8 cellular contexts compared by ENCODE assay signal in the genomic region with DNA sequence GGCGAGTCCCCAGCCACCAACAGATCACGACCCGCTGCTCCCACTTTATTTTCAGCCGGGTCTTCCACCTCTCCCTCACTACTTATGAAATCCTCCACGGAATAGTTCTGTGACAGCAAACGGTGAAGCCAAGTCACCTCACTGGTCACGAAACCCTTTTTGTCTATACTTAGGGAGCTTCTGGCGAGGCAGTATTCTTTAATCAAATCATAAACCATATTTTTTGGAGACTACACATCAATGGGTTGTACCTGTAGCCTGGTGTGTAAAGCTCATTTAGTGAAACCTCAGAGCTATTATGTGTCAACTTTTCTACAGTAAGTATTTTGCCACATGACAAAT. TPM values are rescaled to one million over a fixed set of nuclear protein-coding genes. Genes with fewer than 3 reads are reported as not detected.
A peak's percentile ranks its signal among the peaks of the same experiment; 100 is the strongest.
DNase-seq lines count a peak whose midpoint lies in the region; ATAC-seq and TF ChIP-seq lines count a peak whose summit lies in the region.

No MANE protein-coding gene starts in this region.

- no peak for TF ChIP-seq RAD21 in liver (IDR thresholded peaks at IDR 0.05)

- no peaks in the 10 kb centered on the region for H3K27me3 ChIP-seq in body of pancreas
- no peaks in the 10 kb centered on the region for H3K27me3 ChIP-seq in liver (ENCODE audit: control insufficient read depth in 4 of 4, insufficient read depth in 4 of 4, low read length in 3 of 4)
- H3K27me3 ChIP-seq in thymus (ENCODE audit: control insufficient read depth, insufficient read depth) = no peaks in the 10 kb centered on the region

- H3K4me3 ChIP-seq in HFF-Myc (replicated peaks; ENCODE audit: low read depth, low read length) (peak overlapping the region; percentile 95), body of pancreas (peak overlapping the region; percentile 39 to 53), liver (ENCODE audit: low read depth in 1 of 3, low read length in 3 of 3) (peak overlapping the region; percentile 67 to 85 (median 77)), thymus (ENCODE audit: low read length) (peak overlapping the region; percentile 94)

- intact Hi-C loops in body of pancreas (cut with DNase I) (no loop called here), sciatic nerve (cut with DNase I) (no loop called here)

- TF ChIP-seq CTCF in HFF-Myc (IDR thresholded peaks at IDR 0.05; ENCODE audit: low read depth, low read length, missing control alignments) = no peak
- TF ChIP-seq CTCF in body of pancreas (IDR thresholded peaks at IDR 0.05) = no peak
- TF ChIP-seq CTCF in liver (IDR thresholded peaks at IDR 0.05; ENCODE audit: low read depth, low read length, missing input control) = no peak

- H3K27ac ChIP-seq in body of pancreas (peak overlapping the region; percentile 71 to 95 (median 92)), liver (ENCODE audit: low read depth in 1 of 2, low read length in 2 of 2) (peak overlapping the region; percentile 57 to 72), thymus (ENCODE audit: low read depth) (peak overlapping the region; percentile 82)

- TF ChIP-seq POLR2A in body of pancreas (IDR thresholded peaks at IDR 0.05) = no peak

- H3K36me3 ChIP-seq in body of pancreas (replicated peaks in 1 of 2; ENCODE audit: insufficient read depth in 1 of 2, low read depth in 2 of 2) (no peaks in the 10 kb centered on the region), liver (ENCODE audit: control insufficient read depth in 4 of 4, insufficient read depth in 3 of 4, low read depth in 1 of 4, low read length in 3 of 4) (no peaks in the 10 kb centered on the region), thymus (ENCODE audit: control insufficient read depth, insufficient read depth) (no peaks in the 10 kb centered on the region)

- DNase-seq in HFF-Myc (ENCODE audit: extremely low read depth, low read depth) (no peak), body of pancreas (no peak), DMS53 treated with DMSO at 0.1 percent for 48 hours (lab: John Stamatoyannopoulos, UW; ENCODE audit: unreplicated experiment) (no peak), sciatic nerve (ENCODE audit: low spot score) (no peak)

- H3K9me3 ChIP-seq in body of pancreas (no peaks in the 10 kb centered on the region), liver (ENCODE audit: control insufficient read depth in 4 of 4, low read length in 3 of 4) (no peaks in the 10 kb centered on the region), thymus (ENCODE audit: control insufficient read depth) (no peaks in the 10 kb centered on the region)

- WGBS in body of pancreas, 2 donors = 0 to 1% methylated on average over 8 of the region's 8 CpGs
- under 1% methylated on average over 8 of the region's 8 CpGs for WGBS in liver
- under 1% methylated on average over 8 of the region's 8 CpGs for WGBS in thymus

- ATAC-seq in body of pancreas (no peak), sciatic nerve (no peak), HG02642 (IDR thresholded peaks at IDR 0.05; ENCODE audit: poor library complexity, unreplicated experiment) (no peak), GM18511 (IDR thresholded peaks at IDR 0.05; ENCODE audit: unreplicated experiment) (no peak)

- peak overlapping the region; percentile 40 to 73 for H3K9ac ChIP-seq in liver (ENCODE audit: low read depth in 1 of 2, low read length in 2 of 2)

- H3K4me1 ChIP-seq in body of pancreas (peaks cover 17% of the 10 kb centered on the region), liver (ENCODE audit: control insufficient read depth in 4 of 4, insufficient read depth in 4 of 4, low read length in 3 of 4) (peaks cover 0 to 26% (median 18%) of the 10 kb centered on the region in 4 donors), thymus (ENCODE audit: control insufficient read depth, insufficient read depth, low read length) (peaks cover 15% of the 10 kb centered on the region)

TF ChIP-seq in liver, 16 proteins besides CTCF, POLR2A, EP300 and RAD21:
- TF ChIP-seq JUND (IDR thresholded peaks at IDR 0.05) (peak in 1 of 2 donors; percentile 1), FOXA1 (IDR thresholded peaks at IDR 0.05) (no peak)

RNA-seq across cellular contexts. Expression of gene H2AZ1, which starts 0.8 kb away (rescaled TPM):
- total RNA-seq in body of pancreas (10 to 100 TPM; 31.3 to 47.7 TPM), liver (100 to 1,000 TPM in 1 of 2 donors, 10 to 100 TPM in 1; 28.5 to 139 TPM), sciatic nerve (83.2 TPM)
- polyA plus RNA-seq in liver (100 to 1,000 TPM in 1 of 2 donors, 10 to 100 TPM in 1; 96.6 to 110 TPM), thymus (263 TPM)

RNA-seq across cellular contexts. Expression of gene DNAJB14, which starts 4.5 kb away (rescaled TPM):
- total RNA-seq in body of pancreas = 10 to 100 TPM; 20.8 to 30.7 TPM
- total RNA-seq in liver = 10 to 100 TPM in 1 of 2 donors, 1 to 10 TPM in 1; 9.5 to 15.1 TPM
- 1 to 10 TPM; 8.1 to 8.3 TPM for polyA plus RNA-seq in liver
- 18.5 TPM for polyA plus RNA-seq in thymus
- 52.9 TPM for total RNA-seq in sciatic nerve

RNA-seq across cellular contexts. Expression of gene LAMTOR3, which starts 56.7 kb away (rescaled TPM):
- total RNA-seq in body of pancreas (10 to 100 TPM; 14.2 to 16.6 TPM), liver (10 to 100 TPM; 16.1 to 23.5 TPM), sciatic nerve (34.1 TPM)
- polyA plus RNA-seq in liver (10 to 100 TPM; 13.5 to 26.3 TPM), thymus (91.8 TPM)
